In the genomic region with DNA sequence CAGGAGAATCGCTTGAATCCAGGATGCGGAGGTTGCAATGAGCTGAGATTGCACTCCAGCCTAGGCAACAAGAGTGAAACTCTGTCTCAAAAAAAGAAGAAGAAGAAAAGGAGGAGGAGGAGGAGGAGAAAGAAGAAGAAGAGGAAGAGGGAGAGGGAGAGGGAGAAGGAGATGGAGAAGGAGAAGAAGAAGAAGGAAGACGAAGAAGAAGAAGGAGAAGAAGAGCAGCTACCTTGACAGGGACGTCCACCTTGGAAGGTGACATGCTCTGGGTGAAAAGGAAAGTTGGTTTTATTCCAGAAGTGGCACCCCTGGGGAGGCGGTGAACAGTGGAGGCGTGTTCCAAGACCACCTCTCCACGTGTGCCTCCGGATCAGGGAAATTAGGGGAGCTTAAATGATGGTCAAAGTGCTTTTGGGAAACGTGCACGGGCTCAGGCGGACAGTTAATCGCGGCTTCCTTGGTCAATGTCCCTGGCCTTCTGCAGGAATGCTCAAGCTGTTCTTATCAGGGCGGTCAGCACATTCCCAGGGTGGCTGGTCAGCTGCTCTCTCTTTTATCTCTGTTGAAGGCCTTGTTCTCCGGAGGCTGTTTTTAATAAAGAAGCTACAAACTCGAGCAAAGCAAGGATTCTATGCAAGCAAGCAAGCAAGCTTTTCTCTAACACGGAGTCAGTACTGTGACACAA, we compare ENCODE assay signal across 23 cellular contexts.
"Had no signal": no experiment of that assay in that cellular context is flagged by ENCODE, and none has a peak within 500 bp of the region (broad histone marks: within the 10 kb centered on the region; RNA-seq: fewer than 3 reads in every experiment).

No MANE protein-coding gene starts in this region.

- H3K27me3 ChIP-seq: colonic mucosa, gastrocnemius medialis had no signal

- ATAC-seq: effector memory CD8-positive, alpha-beta T cell; gastrocnemius medialis; heart right ventricle; left cardiac atrium; left lung; left ventricle myocardium superior had no signal

- H3K9me3 ChIP-seq: colonic mucosa, gastrocnemius medialis had no signal

- H3K4me1 ChIP-seq: colonic mucosa, esophagus muscularis mucosa, gastrocnemius medialis, heart right ventricle, left lung had no signal

- DNase-seq: cerebellar nuclear complex; colonic mucosa; cortex of kidney; effector CD8-positive, alpha-beta T cell; effector memory CD8-positive, alpha-beta T cell; endodermal cell; foreskin fibroblast; foreskin melanocyte; gastrocnemius medialis; glutamatergic neuron; heart right ventricle; hypothalamus; immature natural killer cell; islet precursor cell; left cardiac atrium; left lung; left ventricle myocardium superior; mammary epithelial cell; mesendoderm; midbrain had no signal

- H3K27ac ChIP-seq: colonic mucosa, esophagus muscularis mucosa, gastrocnemius medialis, heart right ventricle, left lung had no signal

- H3K36me3 ChIP-seq: colonic mucosa, esophagus muscularis mucosa, gastrocnemius medialis, heart right ventricle, left lung had no signal

- FAIRE-seq: endometrium had no signal

- H3K4me3 ChIP-seq: colonic mucosa, esophagus muscularis mucosa, gastrocnemius medialis, heart right ventricle, left lung, lung had no signal
